ENCODE assay signal across 8 cellular contexts in the genomic region with DNA sequence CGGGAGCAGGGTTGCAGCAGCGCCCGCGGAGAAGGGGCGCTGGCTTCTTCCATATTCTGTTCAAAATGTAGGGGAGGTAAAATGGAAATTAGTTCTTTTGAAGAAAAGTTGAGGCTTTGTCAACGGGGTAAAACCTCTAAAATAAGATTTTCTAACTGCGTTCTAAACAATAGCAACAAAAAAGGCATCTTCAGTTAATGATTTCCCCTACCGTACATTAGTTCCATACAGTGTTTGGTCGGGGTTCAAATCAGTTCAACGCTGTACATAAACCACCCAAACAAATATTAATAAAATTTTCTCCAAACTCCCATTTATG. TPM values are rescaled to one million over a fixed set of nuclear protein-coding genes. Genes with fewer than 3 reads are reported as not detected.
DNase-seq lines count a peak whose midpoint lies in the region; ATAC-seq and TF ChIP-seq lines count a peak whose summit lies in the region.

No MANE protein-coding gene starts in this region.

- H3K27me3 ChIP-seq in NT2/D1 (ENCODE audit: insufficient read depth, insufficient read length) (no peaks in the 10 kb centered on the region), neural cell (ENCODE audit: insufficient read depth, low read depth, low read length) (no peaks in the 10 kb centered on the region)
- H3K27me3 ChIP-seq in effector memory CD4-positive, alpha-beta T cell (replicated peaks; ENCODE audit: control insufficient read depth, insufficient read depth, low read length, poor library complexity, severe bottlenecking) = peaks cover 5% of the 10 kb centered on the region

- H3K79me2 ChIP-seq in neural cell (replicated peaks; ENCODE audit: insufficient read depth, low read length) = peaks cover 12% of the 10 kb centered on the region

- H2AFZ ChIP-seq in neural cell (ENCODE audit: low read depth, low read length) = peak overlapping the region; percentile 67

- H3K36me3 ChIP-seq in NT2/D1 (ENCODE audit: insufficient read depth, insufficient read length, low read length) (peaks cover 8% of the 10 kb centered on the region), neural cell (ENCODE audit: insufficient read depth, low read length) (no peaks in the 10 kb centered on the region)
- no peaks in the 10 kb centered on the region for H3K36me3 ChIP-seq in effector memory CD4-positive, alpha-beta T cell (ENCODE audit: control insufficient read depth, insufficient read depth, low read length)

- H3K4me3 ChIP-seq in NT2/D1 (ENCODE audit: insufficient read length, low read depth) (peak overlapping the region; percentile 77), neural cell (ENCODE audit: low read length) (peak overlapping the region; percentile 89)
- peak overlapping the region; percentile 96 for H3K4me3 ChIP-seq in effector memory CD4-positive, alpha-beta T cell (ENCODE audit: insufficient read depth, low read depth, low read length, poor library complexity, severe bottlenecking)

- H3K9ac ChIP-seq in NT2/D1 (ENCODE audit: insufficient read length, low read depth) (peak overlapping the region; percentile 95), neural cell (ENCODE audit: low read length) (peak overlapping the region; percentile 89)

- peak overlapping the region; percentile 50 for H3K4me2 ChIP-seq in neural cell (ENCODE audit: low read length)

- peak overlapping the region; percentile 91 for H3K27ac ChIP-seq in C4-2B
- H3K27ac ChIP-seq in effector memory CD4-positive, alpha-beta T cell (ENCODE audit: insufficient read depth, low read length, poor library complexity, severe bottlenecking) = peak overlapping the region; percentile 65
- H3K27ac ChIP-seq in neural cell (ENCODE audit: low read length) = peak overlapping the region; percentile 89

- no peaks in the 10 kb centered on the region for H3F3A ChIP-seq in neural cell (ENCODE audit: insufficient read depth, low read length, poor library complexity, severe bottlenecking)

- no peaks in the 10 kb centered on the region for H3K4me1 ChIP-seq in NT2/D1 (ENCODE audit: insufficient read depth, insufficient read length)
- no peaks in the 10 kb centered on the region for H3K4me1 ChIP-seq in effector memory CD4-positive, alpha-beta T cell (ENCODE audit: control insufficient read depth, insufficient read depth, low read length, poor library complexity, severe bottlenecking)

- no peaks in the 10 kb centered on the region for H3K9me2 ChIP-seq in neural cell (ENCODE audit: insufficient read depth, low read length)

- H3K9me3 ChIP-seq in NT2/D1 (ENCODE audit: insufficient read depth, low read length) (peaks cover 8% of the 10 kb centered on the region; the same call in 1 of the 2 replicates), neural cell (ENCODE audit: low read length) (no peaks in the 10 kb centered on the region)
- H3K9me3 ChIP-seq in effector memory CD4-positive, alpha-beta T cell (ENCODE audit: control insufficient read depth, low read length) = no peaks in the 10 kb centered on the region

- TF ChIP-seq CTCF in C4-2B (conservative IDR thresholded peaks at IDR 0.05) (no peak), neural cell (IDR thresholded peaks at IDR 0.05; ENCODE audit: poor library complexity, severe bottlenecking) (no peak)

- TF ChIP-seq EP300 in neural cell (conservative IDR thresholded peaks at IDR 0.05; ENCODE audit: poor library complexity, severe bottlenecking) = no peak

- ATAC-seq in GM19467 (IDR thresholded peaks at IDR 0.05; ENCODE audit: unreplicated experiment) = no peak

- no peak for TF ChIP-seq RAD21 in neural cell (conservative IDR thresholded peaks at IDR 0.05)

- H4K20me1 ChIP-seq in neural cell (ENCODE audit: insufficient read depth) = no peaks in the 10 kb centered on the region

- no peak for DNase-seq in NT2/D1 (ENCODE audit: low read depth, low spot score)
- DNase-seq in effector memory CD4-positive, alpha-beta T cell = no peak
- DNase-seq in DMS53 treated with DMSO at 0.1 percent for 48 hours (lab: John Stamatoyannopoulos, UW; ENCODE audit: unreplicated experiment) = no peak
- DNase-seq in NOMO-1 (lab: John Stamatoyannopoulos, UW; ENCODE audit: unreplicated experiment in 2 of 2) = no peak
- DNase-seq in RPMI8226 = no peak

TF ChIP-seq in neural cell, 6 proteins besides CTCF, POLR2A, EP300 and RAD21:
- TF ChIP-seq TAF1 (IDR thresholded peaks at IDR 0.05; ENCODE audit: low read depth) (no peak), SMC3 (conservative IDR thresholded peaks at IDR 0.05; ENCODE audit: poor library complexity) (no peak), MXI1 (conservative IDR thresholded peaks at IDR 0.05; ENCODE audit: poor library complexity, severe bottlenecking) (no peak), EZH2 (IDR thresholded peaks at IDR 0.05; ENCODE audit: borderline replicate concordance, insufficient read depth, low read length, poor library complexity, severe bottlenecking) (no peak), POLR2AphosphoS5 (IDR thresholded peaks at IDR 0.05) (no peak)
- TF ChIP-seq, protein P1, sequence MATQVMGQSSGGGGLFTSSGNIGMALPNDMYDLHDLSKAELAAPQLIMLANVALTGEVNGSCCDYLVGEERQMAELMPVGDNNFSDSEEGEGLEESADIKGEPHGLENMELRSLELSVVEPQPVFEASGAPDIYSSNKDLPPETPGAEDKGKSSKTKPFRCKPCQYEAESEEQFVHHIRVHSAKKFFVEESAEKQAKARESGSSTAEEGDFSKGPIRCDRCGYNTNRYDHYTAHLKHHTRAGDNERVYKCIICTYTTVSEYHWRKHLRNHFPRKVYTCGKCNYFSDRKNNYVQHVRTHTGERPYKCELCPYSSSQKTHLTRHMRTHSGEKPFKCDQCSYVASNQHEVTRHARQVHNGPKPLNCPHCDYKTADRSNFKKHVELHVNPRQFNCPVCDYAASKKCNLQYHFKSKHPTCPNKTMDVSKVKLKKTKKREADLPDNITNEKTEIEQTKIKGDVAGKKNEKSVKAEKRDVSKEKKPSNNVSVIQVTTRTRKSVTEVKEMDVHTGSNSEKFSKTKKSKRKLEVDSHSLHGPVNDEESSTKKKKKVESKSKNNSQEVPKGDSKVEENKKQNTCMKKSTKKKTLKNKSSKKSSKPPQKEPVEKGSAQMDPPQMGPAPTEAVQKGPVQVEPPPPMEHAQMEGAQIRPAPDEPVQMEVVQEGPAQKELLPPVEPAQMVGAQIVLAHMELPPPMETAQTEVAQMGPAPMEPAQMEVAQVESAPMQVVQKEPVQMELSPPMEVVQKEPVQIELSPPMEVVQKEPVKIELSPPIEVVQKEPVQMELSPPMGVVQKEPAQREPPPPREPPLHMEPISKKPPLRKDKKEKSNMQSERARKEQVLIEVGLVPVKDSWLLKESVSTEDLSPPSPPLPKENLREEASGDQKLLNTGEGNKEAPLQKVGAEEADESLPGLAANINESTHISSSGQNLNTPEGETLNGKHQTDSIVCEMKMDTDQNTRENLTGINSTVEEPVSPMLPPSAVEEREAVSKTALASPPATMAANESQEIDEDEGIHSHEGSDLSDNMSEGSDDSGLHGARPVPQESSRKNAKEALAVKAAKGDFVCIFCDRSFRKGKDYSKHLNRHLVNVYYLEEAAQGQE (IDR thresholded peaks at IDR 0.05; ENCODE audit: borderline replicate concordance) = no peak

RNA-seq across cellular contexts. Expression of a gene that starts 0.3 kb away (rescaled TPM):
- 9.7 and 15.2 TPM in 2 replicates for polyA plus RNA-seq in neural cell
- polyA minus RNA-seq in neural cell = 21.1 and 22.2 TPM in 2 replicates
